Comparison of ENCODE assay signal across 1 cellular context in genomic region chr21:21196087-21196486, GRCh38.
TF ChIP-seq lines count a peak whose summit lies in the region.

No MANE protein-coding gene starts in this region.

TF ChIP-seq in H1, 55 proteins besides CTCF, POLR2A, EP300 and RAD21:
- TF ChIP-seq, protein P1, sequence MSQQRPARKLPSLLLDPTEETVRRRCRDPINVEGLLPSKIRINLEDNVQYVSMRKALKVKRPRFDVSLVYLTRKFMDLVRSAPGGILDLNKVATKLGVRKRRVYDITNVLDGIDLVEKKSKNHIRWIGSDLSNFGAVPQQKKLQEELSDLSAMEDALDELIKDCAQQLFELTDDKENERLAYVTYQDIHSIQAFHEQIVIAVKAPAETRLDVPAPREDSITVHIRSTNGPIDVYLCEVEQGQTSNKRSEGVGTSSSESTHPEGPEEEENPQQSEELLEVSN (IDR thresholded peaks at IDR 0.05), result no peak
- TF ChIP-seq RXRA (IDR thresholded peaks at IDR 0.05; ENCODE audit: insufficient read depth, low read depth, low read length), result no peak
- TF ChIP-seq GTF2F1 (IDR thresholded peaks at IDR 0.05; ENCODE audit: borderline replicate concordance, low read depth, low read length), result no peak
- no peak for TF ChIP-seq CBX8 (IDR thresholded peaks at IDR 0.05; ENCODE audit: borderline replicate concordance, low read depth, low read length)
- TF ChIP-seq KDM5A (IDR thresholded peaks at IDR 0.05; ENCODE audit: low read length), result no peak
- no peak for TF ChIP-seq RBBP5 (IDR thresholded peaks at IDR 0.05; ENCODE audit: borderline replicate concordance, low read depth, low read length)
